ENCODE assay signal across 8 cellular contexts in the genomic region with DNA sequence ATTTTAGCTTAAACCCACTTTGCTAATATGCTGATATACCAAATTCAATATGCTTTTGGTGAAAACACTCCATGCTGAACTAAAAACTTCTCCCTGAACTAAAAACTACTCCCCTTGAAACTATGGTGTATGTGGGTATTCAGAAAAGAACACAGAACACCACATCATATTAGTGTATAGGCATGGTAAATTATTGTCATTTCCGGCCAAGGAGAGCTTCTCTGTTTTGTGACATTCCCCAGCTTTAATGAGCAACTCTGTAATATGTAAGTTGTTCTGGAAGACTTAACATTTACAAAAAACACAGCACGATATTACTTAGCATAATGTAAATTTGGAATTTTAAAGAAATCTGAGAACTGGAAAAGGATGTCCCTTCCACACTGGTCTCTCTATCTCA.
"Had no signal": no experiment of that assay in that cellular context is flagged by ENCODE, and none has a peak within 500 bp of the region (broad histone marks: within the 10 kb centered on the region; RNA-seq: fewer than 3 reads in every experiment).

No MANE protein-coding gene starts in this region.

- DNase-seq: GM23248, GOT3, H7, HCEC 1CT, HFFc6, IMR-90, KG1 had no signal

- H3K27ac Mint-ChIP-seq: HFFc6 had no signal

- ATAC-seq: K562 had no signal

- H3K9ac ChIP-seq: GM23248 had no signal

- H3K27ac ChIP-seq: GM23248 had no signal

- H3K4me3 Mint-ChIP-seq: HFFc6 had no signal

- H2AFZ ChIP-seq: GM23248 had no signal

- H3K9me3 Mint-ChIP-seq: HFFc6 had no signal

- H3K4me3 ChIP-seq: GM23248, K562 had no signal
